ENCODE assay signal across 8 cellular contexts in the genomic region with DNA sequence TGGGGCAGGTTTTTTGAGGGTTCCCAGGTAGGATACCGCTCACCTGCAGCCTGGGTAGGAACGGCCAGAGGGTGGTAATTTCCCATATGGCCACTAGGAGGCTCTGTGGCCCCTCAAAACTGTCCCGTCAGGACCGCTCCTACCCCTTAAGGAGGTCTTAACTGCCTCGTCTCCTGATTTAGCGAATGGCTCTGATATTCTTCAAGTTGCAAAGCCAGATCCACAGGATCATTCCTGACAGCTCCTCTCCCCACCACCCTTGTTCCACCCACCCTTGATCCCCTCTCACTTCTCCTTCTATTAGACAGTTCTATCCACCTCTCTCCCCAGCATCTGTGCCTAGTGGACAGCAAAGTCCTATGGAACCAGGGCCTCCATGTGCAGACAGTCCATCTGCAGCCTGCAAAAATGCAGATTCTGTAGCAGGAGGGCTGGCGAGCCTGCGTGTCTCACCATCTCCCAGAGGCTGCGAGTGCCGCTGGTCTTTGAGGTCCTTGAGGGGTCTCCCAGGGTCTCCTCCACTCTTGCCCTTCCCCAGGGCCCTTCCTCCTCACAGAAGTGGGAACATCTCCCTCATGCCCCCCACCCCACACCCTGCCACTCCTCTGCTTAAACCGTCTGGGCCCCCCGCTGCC. TPM values are rescaled to one million over a fixed set of nuclear protein-coding genes. Genes with fewer than 3 reads are reported as not detected.
DNase-seq lines count a peak whose midpoint lies in the region; ATAC-seq and TF ChIP-seq lines count a peak whose summit lies in the region.

No MANE protein-coding gene starts in this region.

- H3K4me1 ChIP-seq in ovary (ENCODE audit: insufficient read depth) (peaks cover 3% of the 10 kb centered on the region), uterus (no peaks in the 10 kb centered on the region)

- H3K9me3 ChIP-seq in ovary (no peaks in the 10 kb centered on the region), uterus (no peaks in the 10 kb centered on the region)

- TF ChIP-seq POLR2A in ovary (IDR thresholded peaks at IDR 0.05) (no peak), uterus (IDR thresholded peaks at IDR 0.05) (no peak)

- 40 to 46% (median 41%) methylated on average over 12 of the region's 12 CpGs for WGBS in ovary, 3 donors

- intact Hi-C loops in ovary (cut with DNase I) (loop anchor here (2.0 to 10.0 kb wide), 3 partner anchors 430 to 528 kb away; no protein-coding TSS in a partner anchor), uterus (cut with DNase I; ENCODE audit: low total_unique reads) (loop anchor here (1.0 kb wide), 1 partner anchor 525 kb away; no protein-coding TSS in a partner anchor)

- peak; percentile 74 for ATAC-seq in HG03460 (IDR thresholded peaks at IDR 0.05; ENCODE audit: unreplicated experiment)

- H3K36me3 ChIP-seq in ovary (no peaks in the 10 kb centered on the region), uterus (no peaks in the 10 kb centered on the region)

- peak; percentile 81 for TF ChIP-seq CTCF in 22Rv1 (IDR thresholded peaks at IDR 0.05)
- TF ChIP-seq CTCF in GM12873 (IDR thresholded peaks at IDR 0.05; ENCODE audit: insufficient read depth, low read depth, low read length, missing control alignments) = peak; percentile 95
- peak; percentile 77 to 90 (median 87) for TF ChIP-seq CTCF in ovary (IDR thresholded peaks at IDR 0.05)
- TF ChIP-seq CTCF in uterus (IDR thresholded peaks at IDR 0.05) = peak; percentile 89 to 95 (median 92)

- H3K27ac ChIP-seq in 22Rv1 = peak overlapping the region; percentile 60
- H3K27ac ChIP-seq in ovary = no peak overlapping the region
- H3K27ac ChIP-seq in uterus = peak overlapping the region; percentile 15 to 35

- H3K27me3 ChIP-seq in ovary = no peaks in the 10 kb centered on the region
- no peaks in the 10 kb centered on the region for H3K27me3 ChIP-seq in uterus

- no peak for TF ChIP-seq EP300 in ovary (IDR thresholded peaks at IDR 0.05)

- H3K4me3 ChIP-seq in ovary = no peak overlapping the region
- H3K4me3 ChIP-seq in uterus = no peak overlapping the region

- DNase-seq in RKO (ENCODE audit: low spot score) = peak; percentile 40
- peak; percentile 23 for DNase-seq in activated gamma-delta T cell treated with anti-CD3 and anti-CD28 coated beads, Interleukin-2, amount 50 U/mL, for 16 hours (ENCODE audit: low read depth)
- DNase-seq in glomerular endothelial cell (ENCODE audit: extremely low read depth, low read depth, low spot score) = peak; percentile 22
- DNase-seq in ovary = peak; percentile 41 to 73 (median 67)
- peak; percentile 62 to 67 for DNase-seq in uterus

RNA-seq across cellular contexts. Expression of a gene that starts 34.3 kb away (rescaled TPM):
- total RNA-seq in glomerular endothelial cell (not detected in 2 replicates), ovary (under 1 TPM in 3 of 7 donors, not detected in 4; 0.23 to 0.50 (median 0.24) TPM), uterus (under 1 TPM in 1 of 4 donors, not detected in 3; 0.46 TPM)
- under 1 TPM; 0.12 to 0.92 TPM for polyA plus RNA-seq in ovary

RNA-seq across cellular contexts. Expression of a gene that starts 55.3 kb away (rescaled TPM):
- total RNA-seq in glomerular endothelial cell (11.9 and 16.2 TPM in 2 replicates), ovary (10 to 100 TPM in 5 of 7 donors, 1 to 10 TPM in 2; 2.7 to 73.4 (median 17.6) TPM), uterus (10 to 100 TPM in 3 of 4 donors, 1 to 10 TPM in 1; 5.6 to 51.9 (median 33.5) TPM)
- 10 to 100 TPM; 14.6 to 28.5 TPM for polyA plus RNA-seq in ovary

Comparison
In these comparisons a context has a peak if more than half of its experiments do, and no peak if none do; other contexts are left out.
1. H3K27ac ChIP-seq: peak in 22Rv1 (single experiment) and uterus (2 of 2); none in ovary (0 of 2).
2. Peak in every context shown above with its lines, with median percentiles within 50 percentile points of each other: CTCF ChIP-seq and DNase-seq.